In the genomic region with DNA sequence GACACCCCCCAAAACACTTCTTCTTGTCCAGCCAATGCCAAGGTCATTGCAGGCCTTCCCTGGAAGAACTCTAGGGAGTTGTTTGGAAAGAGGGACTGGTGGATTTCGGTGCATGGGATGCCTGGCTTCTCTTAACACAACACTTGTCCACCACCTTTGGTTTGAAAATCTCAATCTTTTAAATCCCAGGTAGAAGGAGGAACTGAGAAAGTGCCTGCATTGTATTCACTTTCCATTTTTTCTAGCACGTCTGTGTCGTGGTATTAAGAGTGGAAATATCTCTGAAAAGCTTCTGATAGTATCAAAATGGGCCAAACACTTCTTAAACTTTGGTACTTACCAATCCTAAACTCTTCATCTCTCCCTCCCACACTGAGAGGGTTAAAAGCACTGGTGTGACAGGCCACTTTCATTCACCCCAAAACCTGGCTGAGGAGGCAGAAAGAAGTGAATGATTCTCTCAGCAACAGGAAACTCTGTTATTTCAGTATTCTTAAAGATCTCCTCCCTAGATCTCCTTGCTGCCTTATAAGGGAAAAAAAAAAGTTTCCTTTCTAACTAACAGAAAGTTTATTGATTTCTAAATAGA, we compare ENCODE assay signal across 9 cellular contexts. TPM values are rescaled to one million over a fixed set of nuclear protein-coding genes. Genes with fewer than 3 reads are reported as not detected.
DNase-seq lines count a peak whose midpoint lies in the region; ATAC-seq and TF ChIP-seq lines count a peak whose summit lies in the region.
"Had no signal": no experiment of that assay in that cellular context is flagged by ENCODE, and none has a peak within 500 bp of the region (broad histone marks: within the 10 kb centered on the region; RNA-seq: fewer than 3 reads in every experiment).

No MANE protein-coding gene starts in this region.

- peaks cover 33 to 44% of the 10 kb centered on the region in 2 donors for H3K27me3 Mint-ChIP-seq in CD8-positive, alpha-beta memory T cell
- H3K27me3 Mint-ChIP-seq in mesothelial cell of epicardium (ENCODE audit: low read depth) = no peaks in the 10 kb centered on the region

- peak overlapping the region in 4 of 7 donors; percentile 18 to 70 (median 40) for H3K4me3 Mint-ChIP-seq in CD8-positive, alpha-beta memory T cell
- peak overlapping the region; percentile 89 for H3K4me3 Mint-ChIP-seq in mesothelial cell of epicardium
- H3K4me3 Mint-ChIP-seq: activated CD4-positive, alpha-beta memory T cell treated with anti-CD3 and anti-CD28 coated beads, Interleukin-2, amount 10 ng/mL, durations not matched to agents 7 days and 5 days had no signal

- no peaks in the 10 kb centered on the region for H3K9me3 ChIP-seq in CD8-positive, alpha-beta memory T cell (ENCODE audit: low read length)
- no peaks in the 10 kb centered on the region for H3K9me3 ChIP-seq in SK-N-MC (ENCODE audit: low read depth, low read length)
- H3K9me3 ChIP-seq in PC-9 (ENCODE audit: insufficient read depth, low read depth) = no peaks in the 10 kb centered on the region

- H3K27me3 ChIP-seq in CD8-positive, alpha-beta memory T cell (ENCODE audit: insufficient read depth, low read length, poor library complexity, severe bottlenecking) = peaks cover 14% of the 10 kb centered on the region
- no peaks in the 10 kb centered on the region for H3K27me3 ChIP-seq in PC-9 (ENCODE audit: insufficient read depth, low read depth)

- H3K4me1 Mint-ChIP-seq in CD8-positive, alpha-beta memory T cell = peaks cover 29 to 46% (median 44%) of the 10 kb centered on the region in 3 donors
- H3K4me1 Mint-ChIP-seq in mesothelial cell of epicardium = peaks cover 56% of the 10 kb centered on the region

- no peak overlapping the region for H3K4me2 ChIP-seq in PC-9

- POLR2A ChIA-PET in CD8-positive, alpha-beta memory T cell (lab: Charles Lee) = no interaction called here
- POLR2A ChIA-PET in PC-9 (lab: Charles Lee; ENCODE audit: unreplicated experiment) = interaction anchor here (0.6 kb wide), 1 partner anchor 8 kb away, joined by 6 read pairs; no protein-coding TSS in a partner anchor

- H3K9ac ChIP-seq in SK-N-MC (ENCODE audit: insufficient read length) = no peak overlapping the region

- peaks cover 4% of the 10 kb centered on the region for H3K4me1 ChIP-seq in CD8-positive, alpha-beta memory T cell (ENCODE audit: insufficient read depth, low read length)
- peaks cover 40% of the 10 kb centered on the region for H3K4me1 ChIP-seq in PC-9 (replicated peaks; ENCODE audit: insufficient read depth)

- H3K79me2 ChIP-seq in PC-9 (ENCODE audit: low read depth) = peaks cover 17% of the 10 kb centered on the region

- H4K20me1 ChIP-seq in PC-9 (ENCODE audit: insufficient read depth) = no peaks in the 10 kb centered on the region

- H2AFZ ChIP-seq in PC-9 = no peak overlapping the region

- H3F3A ChIP-seq in PC-9 (ENCODE audit: insufficient read depth, low read depth) = peaks cover 12% of the 10 kb centered on the region; the same call in 1 of the 2 replicates

- H3K27ac Mint-ChIP-seq in CD8-positive, alpha-beta memory T cell = peak overlapping the region in 1 of 8 donors; percentile 16
- peak overlapping the region; percentile 99 for H3K27ac Mint-ChIP-seq in mesothelial cell of epicardium
- H3K27ac Mint-ChIP-seq: activated CD4-positive, alpha-beta memory T cell treated with anti-CD3 and anti-CD28 coated beads, Interleukin-2, amount 10 ng/mL, durations not matched to agents 7 days and 5 days had no signal

- no peak overlapping the region for H3K27ac ChIP-seq in CD8-positive, alpha-beta memory T cell (ENCODE audit: low read depth, low read length)
- H3K27ac ChIP-seq in SK-N-MC = peak overlapping the region; percentile 91
- H3K27ac ChIP-seq in PC-9 = no peak overlapping the region

- DNase-seq in CD8-positive, alpha-beta memory T cell = no peak
- no peak for DNase-seq in SK-N-MC (ENCODE audit: low read depth, low spot score)
- DNase-seq in mesothelial cell of epicardium (ENCODE audit: low spot score in 2 of 2, unreplicated experiment in 2 of 2) = no peak
- no peak for DNase-seq in DMS153 (lab: John Stamatoyannopoulos, UW)
- no peak for DNase-seq in iPS-NIHi7 (ENCODE audit: extremely low spot score)
- DNase-seq in PC-9 = no peak
- no peak for DNase-seq in medulla oblongata (ENCODE audit: extremely low spot score)
- DNase-seq: activated CD4-positive, alpha-beta memory T cell treated with anti-CD3 and anti-CD28 coated beads, Interleukin-2, amount 10 ng/mL, durations not matched to agents 7 days and 5 days had no signal

- intact Hi-C loops in PC-9 (cut with micrococcal nuclease; ENCODE audit: unreplicated experiment) = no loop called here

- BruUV-seq in PC-9 (replicated peaks; lab: Mats Ljungman, UMichigan) = no TSS peak

- ATAC-seq in GM21381 (IDR thresholded peaks at IDR 0.05; ENCODE audit: unreplicated experiment) = peak; percentile 17

- peaks cover 0 to 4% (median under 1%) of the 10 kb centered on the region in 5 donors for H3K9me3 Mint-ChIP-seq in CD8-positive, alpha-beta memory T cell
- no peaks in the 10 kb centered on the region for H3K9me3 Mint-ChIP-seq in mesothelial cell of epicardium
- H3K9me3 Mint-ChIP-seq: activated CD4-positive, alpha-beta memory T cell treated with anti-CD3 and anti-CD28 coated beads, Interleukin-2, amount 10 ng/mL, durations not matched to agents 7 days and 5 days had no signal

- no peak overlapping the region for H3K4me3 ChIP-seq in CD8-positive, alpha-beta memory T cell (ENCODE audit: low read length)
- H3K4me3 ChIP-seq in SK-N-MC (no peak overlapping the region), PC-9 (no peak overlapping the region)

- TF ChIP-seq CTCF in mesothelial cell of epicardium (IDR thresholded peaks at IDR 0.05; ENCODE audit: unreplicated experiment) (no peak), PC-9 (conservative IDR thresholded peaks at IDR 0.05) (no peak)

- H3K36me3 ChIP-seq in CD8-positive, alpha-beta memory T cell (ENCODE audit: insufficient read depth, low read length) = no peaks in the 10 kb centered on the region
- no peaks in the 10 kb centered on the region for H3K36me3 ChIP-seq in SK-N-MC (ENCODE audit: insufficient read depth, low read length)
- no peaks in the 10 kb centered on the region for H3K36me3 ChIP-seq in PC-9 (ENCODE audit: low read depth)

- H3K36me3 Mint-ChIP-seq in CD8-positive, alpha-beta memory T cell = no peaks in the 10 kb centered on the region
- H3K36me3 Mint-ChIP-seq in mesothelial cell of epicardium = no peaks in the 10 kb centered on the region

- no peaks in the 10 kb centered on the region for H3K9me2 ChIP-seq in PC-9 (ENCODE audit: insufficient read depth)

- CTCF ChIA-PET in CD8-positive, alpha-beta memory T cell (lab: Charles Lee) = no interaction called here
- CTCF ChIA-PET in PC-9 (lab: Charles Lee) = no interaction called here

RNA-seq across cellular contexts. Expression of a gene that starts 3.8 kb away (rescaled TPM):
- not detected for total RNA-seq in CD8-positive, alpha-beta memory T cell
- not detected for polyA plus RNA-seq in CD8-positive, alpha-beta memory T cell
- total RNA-seq in mesothelial cell of epicardium (213 to 237 TPM (median 230 TPM) in 3 replicates), PC-9 (2021) (29.0 and 35.1 TPM in 2 replicates)
- total RNA-seq: activated CD4-positive, alpha-beta memory T cell treated with anti-CD3 and anti-CD28 coated beads, Interleukin-2, amount 10 ng/mL, durations not matched to agents 7 days and 5 days had no signal

Comparison
In these comparisons a context has a peak if more than half of its experiments do, and no peak if none do; other contexts are left out.
1. RNA of a gene that starts 3.8 kb away (total RNA-seq): 213 to 237 TPM in mesothelial cell of epicardium and 29.0 to 35.1 TPM in PC-9; not detected in CD8-positive, alpha-beta memory T cell; every median in the first group is over 10 times any median in the second.